In genomic region chr15:40306908-40307307, GRCh38 we compare ENCODE assay signal across 12 cellular contexts. TPM values are rescaled to one million over a fixed set of nuclear protein-coding genes. Genes with fewer than 3 reads are reported as not detected.
A peak's percentile ranks its signal among the peaks of the same experiment; 100 is the strongest.
DNase-seq lines count a peak whose midpoint lies in the region; ATAC-seq, FAIRE-seq and TF ChIP-seq lines count a peak whose summit lies in the region.
"Had no signal": no experiment of that assay in that cellular context is flagged by ENCODE, and none has a peak within 500 bp of the region (broad histone marks: within the 10 kb centered on the region; RNA-seq: fewer than 3 reads in every experiment).

No MANE protein-coding gene starts in this region.

- H3K27me3 ChIP-seq in mucosa of rectum (ENCODE audit: control insufficient read depth in 2 of 2, insufficient read depth in 2 of 2, low read length in 2 of 2) = no peaks in the 10 kb centered on the region
- peaks cover 5% of the 10 kb centered on the region for H3K27me3 ChIP-seq in hepatocyte

- peak overlapping the region; percentile 94 for H3K27ac Mint-ChIP-seq in activated T-helper 17 cell treated with anti-CD3 and anti-CD28 coated beads, Interleukin-2, amount 50 U/mL, for 72 hours

- H3K9me3 ChIP-seq in mucosa of rectum (ENCODE audit: control insufficient read depth in 2 of 2, low read length in 2 of 2) (no peaks in the 10 kb centered on the region), hepatocyte (ENCODE audit: low read depth) (no peaks in the 10 kb centered on the region)
- H3K9me3 ChIP-seq: Caco-2, gastroesophageal sphincter had no signal

- H3K36me3 ChIP-seq in mucosa of rectum (ENCODE audit: control insufficient read depth in 2 of 2, insufficient read depth in 2 of 2, low read length in 2 of 2) (peaks cover 0 to 3% of the 10 kb centered on the region in 2 donors), hepatocyte (replicated peaks; ENCODE audit: insufficient read depth, low read depth) (no peaks in the 10 kb centered on the region)
- H3K36me3 ChIP-seq: gastroesophageal sphincter had no signal

- H3K79me2 ChIP-seq in hepatocyte = no peaks in the 10 kb centered on the region

- no peaks in the 10 kb centered on the region for H4K20me1 ChIP-seq in hepatocyte (ENCODE audit: insufficient read depth, poor library complexity, severe bottlenecking)

- peak overlapping the region; percentile 88 for H3K4me3 Mint-ChIP-seq in activated T-helper 17 cell treated with anti-CD3 and anti-CD28 coated beads, Interleukin-2, amount 50 U/mL, for 72 hours
- H3K4me3 Mint-ChIP-seq: neural crest cell had no signal

- H2AFZ ChIP-seq in hepatocyte = no peak overlapping the region

- H3K9ac ChIP-seq in mucosa of rectum (ENCODE audit: low read depth in 1 of 2, low read length in 2 of 2) = peak overlapping the region in 1 of 2 donors; percentile 63

- peak overlapping the region; percentile 53 to 73 for H3K4me3 ChIP-seq in mucosa of rectum (ENCODE audit: low read length in 2 of 2)
- no peak overlapping the region for H3K4me3 ChIP-seq in hepatocyte

- FAIRE-seq in frontal cortex (lab: Jason Lieb, UNC) = no peak

- WGBS in hepatocyte (ENCODE audit: low lambda C conversion rate, missing lambda C conversion rate) = 74% methylated on average over 7 of the region's 7 CpGs

- H3K4me1 Mint-ChIP-seq in activated T-helper 17 cell treated with anti-CD3 and anti-CD28 coated beads, Interleukin-2, amount 50 U/mL, for 72 hours = peaks cover 18% of the 10 kb centered on the region

- H3K27me3 Mint-ChIP-seq in activated T-helper 17 cell treated with anti-CD3 and anti-CD28 coated beads, Interleukin-2, amount 50 U/mL, for 72 hours = no peaks in the 10 kb centered on the region

- peak; percentile 18 for ATAC-seq in activated T-helper 17 cell treated with anti-CD3 and anti-CD28 coated beads, Interleukin-2, amount 50 U/mL, for 72 hours (replicated peaks)

- H3K4me1 ChIP-seq in mucosa of rectum (ENCODE audit: control insufficient read depth in 2 of 2, insufficient read depth in 2 of 2, low read length in 2 of 2) (peaks cover 5 to 16% of the 10 kb centered on the region in 2 donors), hepatocyte (ENCODE audit: insufficient read depth) (peaks cover 13% of the 10 kb centered on the region)
- H3K4me1 ChIP-seq: Caco-2 had no signal

- no peak overlapping the region for H3K4me2 ChIP-seq in hepatocyte

- no peaks in the 10 kb centered on the region for H3K9me3 Mint-ChIP-seq in activated T-helper 17 cell treated with anti-CD3 and anti-CD28 coated beads, Interleukin-2, amount 50 U/mL, for 72 hours
- H3K9me3 Mint-ChIP-seq: neural crest cell had no signal

- no peaks in the 10 kb centered on the region for H3K9me2 ChIP-seq in hepatocyte (replicated peaks; ENCODE audit: insufficient read depth)

- peaks cover 29% of the 10 kb centered on the region for H3K36me3 Mint-ChIP-seq in activated T-helper 17 cell treated with anti-CD3 and anti-CD28 coated beads, Interleukin-2, amount 50 U/mL, for 72 hours (ENCODE audit: low read depth)

- H3K27ac ChIP-seq in mucosa of rectum (ENCODE audit: low read depth in 2 of 2, low read length in 2 of 2) = peak overlapping the region in 1 of 2 donors; percentile 67
- H3K27ac ChIP-seq in hepatocyte = no peak overlapping the region

- TF ChIP-seq CTCF in hepatocyte (IDR thresholded peaks at IDR 0.05; ENCODE audit: poor library complexity) = no peak

- DNase-seq in AML-193 (lab: John Stamatoyannopoulos, UW) (peak; percentile 10 to 11), GM19238 (ENCODE audit: insufficient read length, low spot score) (peak; percentile 46), NCI-H2196 treated with DMSO at 0.1 percent for 48 hours (lab: John Stamatoyannopoulos, UW; ENCODE audit: unreplicated experiment) (no peak), hypothalamus (lab: John Stamatoyannopoulos, UW) (no peak), frontal cortex (ENCODE audit: low spot score in 2 of 2) (no peak), hepatocyte (ENCODE audit: low spot score) (no peak)
- DNase-seq: NCI-H1092 had no signal

RNA-seq across cellular contexts. Expression of gene PLCB2, which starts 0.8 kb away (rescaled TPM):
- 100 to 1,000 TPM; 111 to 116 TPM for total RNA-seq in activated T-helper 17 cell treated with anti-CD3 and anti-CD28 coated beads, Interleukin-2, amount 50 U/mL, for 72 hours
- total RNA-seq in frontal cortex = 4.1 TPM
- 1.0 and 1.7 TPM in 2 replicates for total RNA-seq in hepatocyte
- 4.4 and 4.9 TPM in 2 replicates for polyA plus RNA-seq in hepatocyte

RNA-seq across cellular contexts. Expression of gene INAFM2, which starts 16.6 kb away (rescaled TPM):
- total RNA-seq in activated T-helper 17 cell treated with anti-CD3 and anti-CD28 coated beads, Interleukin-2, amount 50 U/mL, for 72 hours = 10 to 100 TPM; 10.8 to 11.0 TPM
- total RNA-seq in frontal cortex (10.6 TPM), hepatocyte (13.7 and 14.4 TPM in 2 replicates)
- polyA plus RNA-seq in hepatocyte = 17.4 and 19.5 TPM in 2 replicates

RNA-seq across cellular contexts. Expression of gene ANKRD63, which starts 24.0 kb away (rescaled TPM):
- not detected for total RNA-seq in activated T-helper 17 cell treated with anti-CD3 and anti-CD28 coated beads, Interleukin-2, amount 50 U/mL, for 72 hours
- total RNA-seq in frontal cortex (2.0 TPM), hepatocyte (0.30 TPM in 1 of 2 replicates, not detected in the other)
- 0.47 and 1.2 TPM in 2 replicates for polyA plus RNA-seq in hepatocyte
- total RNA-seq: neural crest cell had no signal

RNA-seq across cellular contexts. Expression of gene CCDC9B, which starts 33.8 kb away (rescaled TPM):
- 1 to 10 TPM in 1 of 2 donors, under 1 TPM in 1; 0.78 to 2.7 TPM for total RNA-seq in activated T-helper 17 cell treated with anti-CD3 and anti-CD28 coated beads, Interleukin-2, amount 50 U/mL, for 72 hours
- 0.41 TPM for total RNA-seq in frontal cortex
- 1.8 and 4.0 TPM in 2 replicates for total RNA-seq in hepatocyte
- 5.3 and 7.6 TPM in 2 replicates for polyA plus RNA-seq in hepatocyte

RNA-seq across cellular contexts. Expression of gene PHGR1, which starts 43.9 kb away (rescaled TPM):
- not detected for total RNA-seq in activated T-helper 17 cell treated with anti-CD3 and anti-CD28 coated beads, Interleukin-2, amount 50 U/mL, for 72 hours
- total RNA-seq in frontal cortex = not detected
- 49.8 and 76.1 TPM in 2 replicates for total RNA-seq in hepatocyte
- 207 and 222 TPM in 2 replicates for polyA plus RNA-seq in hepatocyte
- total RNA-seq: gastroesophageal sphincter, neural crest cell had no signal

Comparison
In these comparisons a context has a peak if more than half of its experiments do, and no peak if none do; other contexts are left out.
1. DNase-seq: peak in AML-193 (2 of 2) and GM19238 (single experiment); none in NCI-H2196 treated with DMSO at 0.1 percent for 48 hours (single experiment), hypothalamus (0 of 51), frontal cortex (0 of 2) and hepatocyte (single experiment).
2. RNA of gene PLCB2, which starts 0.8 kb away (total RNA-seq): 111 to 116 TPM in activated T-helper 17 cell treated with anti-CD3 and anti-CD28 coated beads, Interleukin-2, amount 50 U/mL, for 72 hours; 4.1 TPM in frontal cortex (single experiment) and 1.0 to 1.7 TPM in hepatocyte; every median in the first group is over 10 times any median in the second.